ENCODE assay signal across 9 cellular contexts in the genomic region with DNA sequence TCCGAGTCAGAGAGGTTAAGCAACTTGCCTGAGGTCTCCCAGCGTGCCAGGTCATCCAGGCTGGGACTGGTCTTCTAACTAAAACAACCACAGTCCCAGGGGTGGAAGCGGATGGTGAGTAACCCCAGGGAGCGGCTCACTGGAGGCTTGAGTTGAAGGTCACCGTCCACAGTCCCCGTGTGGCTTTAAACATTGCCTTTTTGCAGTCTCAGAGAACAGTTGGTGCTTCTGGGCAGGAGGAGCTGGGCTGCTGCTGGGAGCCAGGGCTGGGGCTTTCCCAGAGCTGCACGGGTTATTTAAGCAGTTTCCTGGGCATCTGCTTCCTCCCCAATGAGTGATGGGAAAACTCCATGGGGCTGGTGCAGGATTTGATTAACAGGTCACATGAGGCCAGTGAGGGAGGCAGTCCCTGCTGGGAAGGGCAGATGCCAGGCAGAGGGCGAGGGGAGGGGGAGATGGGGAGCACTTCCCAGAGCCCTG. TPM values are rescaled to one million over a fixed set of nuclear protein-coding genes. Genes with fewer than 3 reads are reported as not detected.
DNase-seq lines count a peak whose midpoint lies in the region; ATAC-seq, FAIRE-seq and TF ChIP-seq lines count a peak whose summit lies in the region.
"Had no signal": no experiment of that assay in that cellular context is flagged by ENCODE, and none has a peak within 500 bp of the region (broad histone marks: within the 10 kb centered on the region; RNA-seq: fewer than 3 reads in every experiment).

No MANE protein-coding gene starts in this region.

- no peak for FAIRE-seq in pancreas (lab: Jason Lieb, UNC)

- intact Hi-C loops in PC-3 (cut with micrococcal nuclease): no loop called here
- intact Hi-C loops in pancreas (cut with DNase I): no loop called here
- intact Hi-C loops in posterior vena cava (cut with DNase I): no loop called here
- intact Hi-C loops in activated CD4-positive, alpha-beta memory T cell treated with anti-CD3 and anti-CD28 coated beads for 36 hours (cut with micrococcal nuclease): no loop called here

- H3K79me2 ChIP-seq in PC-3 (ENCODE audit: low read length) (peaks cover 53% of the 10 kb centered on the region), fibroblast of lung (ENCODE audit: control insufficient read depth, insufficient read depth, low read length) (peaks cover 9% of the 10 kb centered on the region)

- H3K27ac ChIP-seq in PC-3 (ENCODE audit: low read length) (peak overlapping the region; percentile 81), fibroblast of lung (ENCODE audit: insufficient read depth, low read length) (peak overlapping the region; percentile 46), pancreas (peak overlapping the region; percentile 32 to 84 (median 52))

- no peaks in the 10 kb centered on the region for H3K36me3 Mint-ChIP-seq in activated CD4-positive, alpha-beta memory T cell treated with anti-CD3 and anti-CD28 coated beads for 36 hours

- DNase-seq in EH (ENCODE audit: low read depth) (peak; percentile 82), PC-3 (peak; percentile 54), fibroblast of lung (ENCODE audit: low read depth in 2 of 2) (peak; percentile 34 to 63), pancreas (peak in 4 of 6 donors; percentile 68 to 79 (median 74)), posterior vena cava (ENCODE audit: low spot score) (no peak), LoVo (ENCODE audit: low spot score) (no peak)
- no peak for DNase-seq in activated CD4-positive, CD25-positive, alpha-beta regulatory T cell treated with anti-CD3 and anti-CD28 coated beads, Interleukin-2, amount 50 U/mL, for 72 hours
- DNase-seq in activated CD4-positive, alpha-beta memory T cell treated with anti-CD3 and anti-CD28 coated beads for 36 hours: no peak
- DNase-seq: SIG-M5 had no signal

- H3K27ac Mint-ChIP-seq in activated CD4-positive, alpha-beta memory T cell treated with anti-CD3 and anti-CD28 coated beads for 36 hours: no peak overlapping the region

- H3K36me3 ChIP-seq in PC-3 (ENCODE audit: low read depth, low read length): no peaks in the 10 kb centered on the region
- no peaks in the 10 kb centered on the region for H3K36me3 ChIP-seq in fibroblast of lung (ENCODE audit: control insufficient read depth, insufficient read depth, low read length)
- no peaks in the 10 kb centered on the region for H3K36me3 ChIP-seq in pancreas

- POLR2A ChIA-PET in PC-3 (lab: Charles Lee; ENCODE audit: unreplicated experiment): no interaction called here
- POLR2A ChIA-PET in activated CD4-positive, alpha-beta memory T cell treated with anti-CD3 and anti-CD28 coated beads for 36 hours (lab: Charles Lee): no interaction called here

- H2AFZ ChIP-seq in PC-3 (ENCODE audit: low read length) (no peak overlapping the region), fibroblast of lung (ENCODE audit: low read length) (no peak overlapping the region)

- no peaks in the 10 kb centered on the region for H3K9me3 Mint-ChIP-seq in activated CD4-positive, alpha-beta memory T cell treated with anti-CD3 and anti-CD28 coated beads for 36 hours

- no peaks in the 10 kb centered on the region for H3K27me3 ChIP-seq in PC-3 (ENCODE audit: low read length)
- no peaks in the 10 kb centered on the region for H3K27me3 ChIP-seq in fibroblast of lung (ENCODE audit: control insufficient read depth, insufficient read depth, low read length)
- H3K27me3 ChIP-seq in pancreas: no peaks in the 10 kb centered on the region

- no TSS peak for BruUV-seq in PC-3 (replicated peaks; lab: Mats Ljungman, UMichigan)

- 39 to 47% methylated on average over 8 of the region's 8 CpGs for WGBS in pancreas, 2 donors

- H3K4me3 ChIP-seq in PC-3 (ENCODE audit: low read length) (peak overlapping the region; percentile 15; the same call in 1 of the 2 replicates), fibroblast of lung (replicated peaks in 1 of 4; ENCODE audit: control extremely low read depth in 1 of 4, insufficient read depth in 1 of 4, low read depth in 3 of 4, low read length in 4 of 4) (no peak overlapping the region), pancreas (peak overlapping the region in 1 of 4 donors; percentile 22)

- H3K9ac ChIP-seq in PC-3 (ENCODE audit: low read length) (peak overlapping the region; percentile 42), fibroblast of lung (ENCODE audit: insufficient read depth, low read length) (no peak overlapping the region)

- peaks cover 9% of the 10 kb centered on the region for H3K27me3 Mint-ChIP-seq in activated CD4-positive, alpha-beta memory T cell treated with anti-CD3 and anti-CD28 coated beads for 36 hours

- ATAC-seq in PC-3 (peak; percentile 59), pancreas (peak; percentile 77 to 91 (median 90))

- no peak overlapping the region for H3K4me3 Mint-ChIP-seq in activated CD4-positive, alpha-beta memory T cell treated with anti-CD3 and anti-CD28 coated beads for 36 hours

- H3K4me1 ChIP-seq in PC-3 (ENCODE audit: insufficient read depth, low read length) (peaks cover 45% of the 10 kb centered on the region), fibroblast of lung (ENCODE audit: control insufficient read depth, extremely low read depth, insufficient read depth, low read length) (peaks cover 23% of the 10 kb centered on the region), pancreas (peaks cover 0 to 28% (median 15%) of the 10 kb centered on the region in 3 donors)

- no peaks in the 10 kb centered on the region for H3F3A ChIP-seq in PC-3 (ENCODE audit: low read length, unreplicated experiment)

- no peaks in the 10 kb centered on the region for H3K9me2 ChIP-seq in PC-3 (replicated peaks; ENCODE audit: low read length)

- TF ChIP-seq CTCF in PC-3 (conservative IDR thresholded peaks at IDR 0.05; ENCODE audit: low read depth, low read length) (no peak), fibroblast of lung (conservative IDR thresholded peaks at IDR 0.05 in 1 of 2, IDR thresholded peaks at IDR 0.05 in 1 of 2; ENCODE audit: low read depth in 1 of 2, low read length in 2 of 2) (no peak), pancreas (IDR thresholded peaks at IDR 0.05) (no peak)

- no peaks in the 10 kb centered on the region for H3K9me3 ChIP-seq in PC-3 (ENCODE audit: low read length)
- no peaks in the 10 kb centered on the region for H3K9me3 ChIP-seq in fibroblast of lung (ENCODE audit: control insufficient read depth, insufficient read depth, low read depth, low read length)
- no peaks in the 10 kb centered on the region for H3K9me3 ChIP-seq in pancreas

- CTCF ChIA-PET in PC-3 (lab: Charles Lee): no interaction called here
- CTCF ChIA-PET in activated CD4-positive, alpha-beta memory T cell treated with anti-CD3 and anti-CD28 coated beads for 36 hours (lab: Charles Lee): no interaction called here

- H4K20me1 ChIP-seq in PC-3 (ENCODE audit: low read length) (no peaks in the 10 kb centered on the region), fibroblast of lung (ENCODE audit: control insufficient read depth, extremely low read depth, insufficient read depth, low read length) (no peaks in the 10 kb centered on the region)

- no peaks in the 10 kb centered on the region for H3K4me1 Mint-ChIP-seq in activated CD4-positive, alpha-beta memory T cell treated with anti-CD3 and anti-CD28 coated beads for 36 hours (ENCODE audit: low read depth)

- peak overlapping the region; percentile 67 for H3K4me2 ChIP-seq in PC-3 (ENCODE audit: low read length)
- no peak overlapping the region for H3K4me2 ChIP-seq in fibroblast of lung (ENCODE audit: extremely low read depth, insufficient read depth, low read length)

RNA-seq across cellular contexts. Expression of gene ARHGEF10L, which starts 12.3 kb away (rescaled TPM):
- total RNA-seq in PC-3 (2014; rRNA removed) (11.2 and 11.3 TPM in 2 replicates), fibroblast of lung (13.1 and 24.3 TPM in 2 replicates), pancreas (10 to 100 TPM; 36.2 to 58.7 (median 48.2) TPM), posterior vena cava (100 to 1,000 TPM; 103 to 111 TPM)
- polyA plus RNA-seq in fibroblast of lung (7.5 and 11.2 TPM in 2 replicates), pancreas (100 to 1,000 TPM; 103 to 104 TPM)
- polyA plus RNA-seq in fibroblast of lung (2012): 10.9 and 16.2 TPM in 2 replicates
- 24.9 and 51.1 TPM in 2 replicates for polyA minus RNA-seq in fibroblast of lung (ENCODE audit: low replicate concordance)
- total RNA-seq in activated CD4-positive, alpha-beta memory T cell treated with anti-CD3 and anti-CD28 coated beads for 36 hours: not detected

Comparison
In these comparisons a context has a peak if more than half of its experiments do, and no peak if none do; other contexts are left out.
1. DNase-seq: peak in EH (single experiment), PC-3 (single experiment), fibroblast of lung (2 of 2) and pancreas (4 of 6); none in activated CD4-positive, CD25-positive, alpha-beta regulatory T cell treated with anti-CD3 and anti-CD28 coated beads, Interleukin-2, amount 50 U/mL, for 72 hours (single experiment), posterior vena cava (single experiment), LoVo (single experiment) and activated CD4-positive, alpha-beta memory T cell treated with anti-CD3 and anti-CD28 coated beads for 36 hours (single experiment).
2. RNA of gene ARHGEF10L, which starts 12.3 kb away (total RNA-seq): 103 to 111 TPM in posterior vena cava, 36.2 to 58.7 TPM in pancreas, 13.1 to 24.3 TPM in fibroblast of lung and 11.2 to 11.3 TPM in PC-3; not detected in activated CD4-positive, alpha-beta memory T cell treated with anti-CD3 and anti-CD28 coated beads for 36 hours; every median in the first group is over 10 times any median in the second.
3. Peak in every context shown above with its lines, with median percentiles within 50 percentile points of each other: H3K27ac ChIP-seq.